16 cellular contexts compared by ENCODE assay signal in the genomic region with DNA sequence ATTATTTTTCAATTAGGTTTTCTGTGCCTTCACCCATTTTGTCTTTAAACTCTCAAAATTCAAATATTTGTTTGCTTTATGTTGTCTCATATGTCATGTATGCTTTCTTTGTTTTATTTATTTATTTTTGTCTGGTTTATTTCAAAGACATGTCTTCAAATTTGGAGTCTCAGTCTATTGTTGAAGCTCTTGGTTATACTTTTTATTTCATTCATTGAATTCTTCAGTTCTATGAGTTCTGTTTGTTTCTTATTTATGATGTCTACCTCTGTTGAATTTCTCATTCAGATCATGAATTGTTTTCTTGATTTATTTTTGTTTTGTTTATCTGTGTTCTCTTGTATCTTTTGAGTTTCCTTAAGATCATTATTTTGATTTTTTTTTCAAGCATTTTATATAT. TPM values are rescaled to one million over a fixed set of nuclear protein-coding genes. Genes with fewer than 3 reads are reported as not detected.
DNase-seq lines count a peak whose midpoint lies in the region; ATAC-seq, FAIRE-seq and TF ChIP-seq lines count a peak whose summit lies in the region.
"Had no signal": no experiment of that assay in that cellular context is flagged by ENCODE, and none has a peak within 500 bp of the region (broad histone marks: within the 10 kb centered on the region; RNA-seq: fewer than 3 reads in every experiment).

No MANE protein-coding gene starts in this region.

- peak; percentile 0 for DNase-seq in DMS 273 (lab: John Stamatoyannopoulos, UW; ENCODE audit: unreplicated experiment)
- no peak for DNase-seq in DMS 273 treated with DMSO at 0.1 percent for 48 hours (lab: John Stamatoyannopoulos, UW)
- peak; percentile 4 for DNase-seq in OCI-M1 (lab: John Stamatoyannopoulos, UW)
- no peak for DNase-seq in frontal cortex (ENCODE audit: low spot score in 2 of 2)
- no peak for DNase-seq in kidney
- DNase-seq in GOT3 (lab: John Stamatoyannopoulos, UW) = no peak
- DNase-seq: Calu3; CD8-positive, alpha-beta T cell; GDM1; H7 had no signal

- H3K9ac ChIP-seq in kidney (ENCODE audit: low read length in 2 of 2) = no peak overlapping the region
- H3K9ac ChIP-seq: BLaER1 had no signal

- H3K27ac ChIP-seq in HEK293 (ENCODE audit: extremely low read depth, low read depth, low read length) (no peak overlapping the region), kidney (ENCODE audit: low read depth in 2 of 2, low read length in 2 of 2) (no peak overlapping the region)
- H3K27ac ChIP-seq: 22Rv1, BLaER1 had no signal

- H3K9me3 ChIP-seq in HEK293 (ENCODE audit: control insufficient read depth, insufficient read depth, low read depth, low read length) (no peaks in the 10 kb centered on the region), kidney (ENCODE audit: control insufficient read depth in 1 of 2, low read length in 2 of 2) (peaks cover 3 to 19% of the 10 kb centered on the region in 2 donors)

- POLR2A ChIA-PET in HEK293 (lab: Yijun Ruan, JAX) = no interaction called here

- FAIRE-seq in frontal cortex (lab: Jason Lieb, UNC) = peak; percentile 19
- no peak for FAIRE-seq in kidney (lab: Jason Lieb, UNC)

- CTCF ChIA-PET in HEK293 (lab: Yijun Ruan, JAX) = no interaction called here

- TF ChIP-seq CTCF in HEK293 (tag by site-specific recombination; IDR thresholded peaks at IDR 0.05) (no peak), kidney (IDR thresholded peaks at IDR 0.05; ENCODE audit: borderline replicate concordance, extremely low read depth, insufficient read depth) (no peak)

- no peaks in the 10 kb centered on the region for H3K4me1 ChIP-seq in HEK293 (ENCODE audit: control insufficient read depth, insufficient read depth, low read length)
- H3K4me1 ChIP-seq in kidney (ENCODE audit: control insufficient read depth in 1 of 2, insufficient read depth in 1 of 2, low read depth in 1 of 2, low read length in 2 of 2) = no peaks in the 10 kb centered on the region
- H3K4me1 ChIP-seq: BLaER1 had no signal

- intact Hi-C loops in kidney (cut with DNase I) = no loop called here

- H3K36me3 ChIP-seq in HEK293 (ENCODE audit: control insufficient read depth in 2 of 2, insufficient read depth in 1 of 2, low read length in 2 of 2) (peaks cover 3 to 14% of the 10 kb centered on the region in 2 experiments; a peak in 2 of 3 replicates), kidney (ENCODE audit: control insufficient read depth in 1 of 2, insufficient read depth in 2 of 2, low read length in 2 of 2) (peaks cover 0 to 1% of the 10 kb centered on the region in 2 donors)

- ATAC-seq in HG03439 (IDR thresholded peaks at IDR 0.05; ENCODE audit: unreplicated experiment) = no peak
- ATAC-seq: CD8-positive, alpha-beta T cell; GM23338; HCT116 had no signal

- H3K4me3 ChIP-seq in HEK293 (ENCODE audit: low read depth, low read length) (no peak overlapping the region), kidney (ENCODE audit: low read length in 2 of 2) (no peak overlapping the region)
- H3K4me3 ChIP-seq: BLaER1, GM23338 had no signal

TF ChIP-seq in HEK293, 187 proteins besides CTCF, POLR2A, EP300 and RAD21:
- peak; percentile 69 for TF ChIP-seq SETDB1 (IDR thresholded peaks at IDR 0.05; ENCODE audit: insufficient read length, low read length)
- TF ChIP-seq ZNF280D (tag by site-specific recombination; IDR thresholded peaks at IDR 0.05) = peak; percentile 66; the same call in 1 of the 2 replicates
- TF ChIP-seq ZNF48 (tag by site-specific recombination; IDR thresholded peaks at IDR 0.05) = no peak
- TF ChIP-seq EGR2 (tag by site-specific recombination; IDR thresholded peaks at IDR 0.05; ENCODE audit: low read depth) = no peak

RNA-seq across cellular contexts. Expression of gene AP4E1, which starts 55.6 kb away (rescaled TPM):
- total RNA-seq in frontal cortex (12.6 TPM), kidney (9.8 TPM)
- polyA plus RNA-seq in kidney (ENCODE audit: insufficient read depth, low read depth, low replicate concordance) = 2.0 TPM

Comparison
In these comparisons a context has a peak if more than half of its experiments do, and no peak if none do; other contexts are left out.
1. DNase-seq: peak in DMS 273 (single experiment) and OCI-M1 (single experiment); none in DMS 273 treated with DMSO at 0.1 percent for 48 hours (single experiment), frontal cortex (0 of 2), kidney (single experiment) and GOT3 (single experiment).